18 cellular contexts compared by ENCODE assay signal in genomic region chr2:63591566-63592175, GRCh38. TPM values are rescaled to one million over a fixed set of nuclear protein-coding genes. Genes with fewer than 3 reads are reported as not detected.
DNase-seq lines count a peak whose midpoint lies in the region; ATAC-seq and TF ChIP-seq lines count a peak whose summit lies in the region.
"Had no signal": no experiment of that assay in that cellular context is flagged by ENCODE, and none has a peak within 500 bp of the region (broad histone marks: within the 10 kb centered on the region; RNA-seq: fewer than 3 reads in every experiment).

No MANE protein-coding gene starts in this region.

- peaks cover 22% of the 10 kb centered on the region for H4K20me1 ChIP-seq in OCI-LY7 (ENCODE audit: insufficient read depth, low read length)

- peaks cover 6 to 16% (median 12%) of the 10 kb centered on the region in 3 donors for H3K27me3 Mint-ChIP-seq in immature natural killer cell (ENCODE audit: low read depth in 3 of 3)
- H3K27me3 Mint-ChIP-seq: naive thymus-derived CD4-positive, alpha-beta T cell had no signal

- H3K27ac Mint-ChIP-seq in immature natural killer cell, result peak overlapping the region in 4 of 6 donors; percentile 23 to 61 (median 40)

- H3K9me3 ChIP-seq in right atrium auricular region (no peaks in the 10 kb centered on the region), OCI-LY7 (ENCODE audit: low read length) (no peaks in the 10 kb centered on the region)
- H3K9me3 ChIP-seq: upper lobe of left lung had no signal

- peak overlapping the region; percentile 20 to 84 for H3K4me3 ChIP-seq in right atrium auricular region
- peak overlapping the region; percentile 97 for H3K4me3 ChIP-seq in OCI-LY7 (ENCODE audit: low read depth, low read length, poor library complexity, severe bottlenecking)
- H3K4me3 ChIP-seq: coronary artery, upper lobe of left lung had no signal

- BruUV-seq in OCI-LY7 (replicated peaks; lab: Mats Ljungman, UMichigan), result no TSS peak

- TF ChIP-seq CTCF in right atrium auricular region (IDR thresholded peaks at IDR 0.05) (no peak), OCI-LY7 (conservative IDR thresholded peaks at IDR 0.05; ENCODE audit: low read length) (no peak)

- H3K4me3 Mint-ChIP-seq in immature natural killer cell, result peak overlapping the region in 1 of 5 donors; percentile 41

- POLR2A ChIA-PET in OCI-LY7 (lab: Charles Lee), result interaction anchor here (1.3 to 1.7 kb wide), 2 partner anchors 8 to 250 kb away, joined by 3 to 7 read pairs; partner anchors contain the start of gene UGP2

- peak overlapping the region; percentile 90 for H3K4me2 ChIP-seq in OCI-LY7 (ENCODE audit: low read length)

- peaks cover 0 to 12% (median 5%) of the 10 kb centered on the region in 3 donors for H3K36me3 Mint-ChIP-seq in immature natural killer cell

- H3K79me2 ChIP-seq in OCI-LY7 (ENCODE audit: insufficient read depth, low read depth, low read length), result peaks cover 92% of the 10 kb centered on the region

- peaks cover 42 to 63% of the 10 kb centered on the region in 2 donors for H3K4me1 Mint-ChIP-seq in immature natural killer cell

- peaks cover 40% of the 10 kb centered on the region for H3K36me3 ChIP-seq in right atrium auricular region
- H3K36me3 ChIP-seq in OCI-LY7 (ENCODE audit: insufficient read depth, low read length), result peaks cover 54% of the 10 kb centered on the region

- H3K27ac ChIP-seq in right atrium auricular region (peak overlapping the region; percentile 89 to 97), OCI-LY7 (ENCODE audit: low read depth, low read length, poor library complexity, severe bottlenecking) (peak overlapping the region; percentile 66)
- H3K27ac ChIP-seq: coronary artery, upper lobe of left lung had no signal

- CTCF ChIA-PET in OCI-LY7 (lab: Charles Lee; ENCODE audit: unreplicated experiment), result no interaction called here

- no peaks in the 10 kb centered on the region for H3K9me3 Mint-ChIP-seq in immature natural killer cell
- H3K9me3 Mint-ChIP-seq: activated T-cell treated with anti-CD3 and anti-CD28 coated beads, Interleukin-2, amount 50 U/mL, for 4 hours had no signal

- H2AFZ ChIP-seq in OCI-LY7 (ENCODE audit: low read length), result no peak overlapping the region

- no peak for ATAC-seq in HG03139 (IDR thresholded peaks at IDR 0.05; ENCODE audit: unreplicated experiment)
- ATAC-seq: activated T-cell treated with anti-CD3 and anti-CD28 coated beads, Interleukin-2, amount 50 U/mL, for 4 hours; esophagus mucosa; left colon; naive thymus-derived CD4-positive, alpha-beta T cell had no signal

- H3K4me1 ChIP-seq in right atrium auricular region (peaks cover 0 to 58% of the 10 kb centered on the region in 2 donors), OCI-LY7 (ENCODE audit: insufficient read depth, low read length, poor library complexity, severe bottlenecking) (peaks cover 32% of the 10 kb centered on the region)

- no peaks in the 10 kb centered on the region for H3K9me2 ChIP-seq in OCI-LY7 (ENCODE audit: insufficient read depth, low read length)

- intact Hi-C loops in cardiac septum (cut with DNase I), result no loop called here
- intact Hi-C loops in OCI-LY7 (cut with micrococcal nuclease; ENCODE audit: unreplicated experiment), result no loop called here

- DNase-seq in right atrium auricular region (ENCODE audit: low spot score) (no peak), cardiac septum (ENCODE audit: low spot score) (no peak), OCI-LY7 (ENCODE audit: low spot score) (no peak), immature natural killer cell (no peak), NCI-H2196 (lab: John Stamatoyannopoulos, UW; ENCODE audit: unreplicated experiment) (no peak), AML-193 (lab: John Stamatoyannopoulos, UW) (no peak)
- no peak for DNase-seq in activated CD8-positive, alpha-beta memory T cell treated with anti-CD3 and anti-CD28 coated beads, Interleukin-2, amount 50 U/mL, for 48 hours
- DNase-seq: activated CD4-positive, alpha-beta T cell treated with anti-CD3 and anti-CD28 coated beads for 48 hours; activated T-cell treated with anti-CD3 and anti-CD28 coated beads, Interleukin-2, amount 50 U/mL, for 4 hours; hypothalamus; naive thymus-derived CD4-positive, alpha-beta T cell; NCI-H2029 treated with DMSO at 0.1 percent for 48 hours; stimulated activated CD4-positive, alpha-beta T cell treated with anti-CD3 and anti-CD28 coated beads, Interleukin-4, amount 100 ng/mL, for 24 hours had no signal

- no peaks in the 10 kb centered on the region for H3K27me3 ChIP-seq in right atrium auricular region
- H3K27me3 ChIP-seq: upper lobe of left lung had no signal

RNA-seq across cellular contexts. Expression of gene MDH1, which starts 2.9 kb away (rescaled TPM):
- total RNA-seq in right atrium auricular region, result 1,000 to 10,000 TPM in 1 of 2 donors, 100 to 1,000 TPM in 1; 837 to 1,569 TPM
- 1,107 TPM for total RNA-seq in cardiac septum
- total RNA-seq in OCI-LY7 (2014; rRNA removed; shearing (Covaris generic)), result 190 and 224 TPM in 2 replicates
- 222 and 227 TPM in 2 replicates for total RNA-seq in OCI-LY7 (2022)
- 100 to 1,000 TPM; 223 to 320 (median 236) TPM for polyA plus RNA-seq in immature natural killer cell

RNA-seq across cellular contexts. Expression of gene WDPCP, which starts 3.4 kb away (rescaled TPM):
- 10 to 100 TPM in 1 of 2 donors, 1 to 10 TPM in 1; 8.7 to 12.6 TPM for total RNA-seq in right atrium auricular region
- total RNA-seq in cardiac septum, result 27.3 TPM
- total RNA-seq in OCI-LY7 (2014; rRNA removed; shearing (Covaris generic)), result 14.8 and 24.5 TPM in 2 replicates
- total RNA-seq in OCI-LY7 (2022), result 29.3 and 29.6 TPM in 2 replicates
- 1 to 10 TPM; 4.3 to 7.7 (median 5.6) TPM for polyA plus RNA-seq in immature natural killer cell
